2 cellular contexts compared by ENCODE assay signal in genomic region chr2:160464996-160465395, GRCh38.
A peak's percentile ranks its signal among the peaks of the same experiment; 100 is the strongest.
TF ChIP-seq lines count a peak whose summit lies in the region.

No MANE protein-coding gene starts in this region.

TF ChIP-seq in A549, 52 proteins besides CTCF, POLR2A, EP300 and RAD21:
- TF ChIP-seq PBX3 (IDR thresholded peaks at IDR 0.05) (no peak), PHF8 (IDR thresholded peaks at IDR 0.05; ENCODE audit: borderline replicate concordance, low read depth) (no peak), ZFP36 (IDR thresholded peaks at IDR 0.05; ENCODE audit: borderline replicate concordance, partially characterized antibody) (no peak), MAFK (IDR thresholded peaks at IDR 0.05; ENCODE audit: partially characterized antibody) (peak; percentile 2), NFE2L2 (conservative IDR thresholded peaks at IDR 0.05; ENCODE audit: low read length) (0 out of 2 replicates have a peak, but pooled peaks have one; percentile 15), ZSCAN20 (CRISPR knock-in tag; IDR thresholded peaks at IDR 0.05) (no peak), CHD2 (IDR thresholded peaks at IDR 0.05; ENCODE audit: low read length, partially characterized antibody) (no peak), KDM5A (IDR thresholded peaks at IDR 0.05) (no peak), GATA3 (IDR thresholded peaks at IDR 0.05; ENCODE audit: borderline replicate concordance) (no peak), CEBPB (IDR thresholded peaks at IDR 0.05) (peak in 1 of 2 experiments; percentile 48; a peak in 1 of 4 replicates), E2F6 (IDR thresholded peaks at IDR 0.05; ENCODE audit: borderline replicate concordance, low read depth) (no peak), HOXB5 (CRISPR knock-in tag; IDR thresholded peaks at IDR 0.05) (no peak), SREBF2 (IDR thresholded peaks at IDR 0.05) (no peak), CHD4 (IDR thresholded peaks at IDR 0.05; ENCODE audit: borderline replicate concordance) (no peak), HOXB13 (CRISPR knock-in tag; IDR thresholded peaks at IDR 0.05; ENCODE audit: low read depth) (no peak), REST (IDR thresholded peaks at IDR 0.05) (no peak), FOXS1 (CRISPR knock-in tag; IDR thresholded peaks at IDR 0.05) (no peak), ELK1 (IDR thresholded peaks at IDR 0.05; ENCODE audit: low read depth, low read length) (no peak)

TF ChIP-seq in K562, 482 proteins besides CTCF, POLR2A, EP300 and RAD21:
- no peak for TF ChIP-seq AFF4 (CRISPR knock-in tag; IDR thresholded peaks at IDR 0.05)
- peak; percentile 46 for TF ChIP-seq ATF3 (IDR thresholded peaks at IDR 0.05)
- no peak for TF ChIP-seq ATF3 (CRISPR knock-in tag; conservative IDR thresholded peaks at IDR 0.05)
- no peak for TF ChIP-seq CEBPG (CRISPR knock-in tag; IDR thresholded peaks at IDR 0.05)
- TF ChIP-seq CEBPG (tag; conservative IDR thresholded peaks at IDR 0.05 in 1 of 2, IDR thresholded peaks at IDR 0.05 in 1 of 2) = peak in 1 of 2 experiments; percentile 46; a peak in 1 of 4 replicates
- TF ChIP-seq CEBPB (tag; IDR thresholded peaks at IDR 0.05) = 0 out of 2 replicates have a peak, but pooled peaks have one; percentile 15
